Comparison of ENCODE assay signal across 2 cellular contexts in the genomic region with DNA sequence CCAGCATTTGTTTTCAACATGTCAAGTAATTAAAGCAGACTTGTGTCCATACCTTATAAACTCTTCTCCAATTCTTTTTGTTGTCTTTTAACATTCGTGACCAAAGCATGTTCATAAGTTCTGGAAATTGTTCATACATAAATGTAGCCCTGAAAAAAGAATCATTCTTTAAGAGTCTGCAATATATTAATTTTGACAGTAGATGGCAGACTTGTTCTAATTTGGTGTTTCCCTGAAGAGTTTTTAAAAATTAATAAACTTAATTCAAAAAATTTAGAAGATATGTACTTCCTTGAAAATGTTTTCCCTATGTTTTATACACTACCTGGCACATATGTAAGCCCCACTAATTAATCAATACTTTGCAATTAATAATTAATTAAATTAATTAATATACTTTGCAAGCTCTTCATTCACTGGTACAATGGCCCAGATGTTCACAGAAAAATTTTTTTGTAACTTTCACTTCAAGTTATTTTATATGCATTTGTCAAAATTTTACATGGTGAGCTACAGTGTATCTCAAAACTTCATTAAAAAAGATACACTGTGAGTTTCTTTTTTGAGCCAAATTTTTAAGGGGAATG.
TF ChIP-seq lines count a peak whose summit lies in the region.

No MANE protein-coding gene starts in this region.

TF ChIP-seq in SK-N-SH, 30 proteins besides CTCF, POLR2A, EP300 and RAD21 (continued from another document):
- TF ChIP-seq, protein P1, sequence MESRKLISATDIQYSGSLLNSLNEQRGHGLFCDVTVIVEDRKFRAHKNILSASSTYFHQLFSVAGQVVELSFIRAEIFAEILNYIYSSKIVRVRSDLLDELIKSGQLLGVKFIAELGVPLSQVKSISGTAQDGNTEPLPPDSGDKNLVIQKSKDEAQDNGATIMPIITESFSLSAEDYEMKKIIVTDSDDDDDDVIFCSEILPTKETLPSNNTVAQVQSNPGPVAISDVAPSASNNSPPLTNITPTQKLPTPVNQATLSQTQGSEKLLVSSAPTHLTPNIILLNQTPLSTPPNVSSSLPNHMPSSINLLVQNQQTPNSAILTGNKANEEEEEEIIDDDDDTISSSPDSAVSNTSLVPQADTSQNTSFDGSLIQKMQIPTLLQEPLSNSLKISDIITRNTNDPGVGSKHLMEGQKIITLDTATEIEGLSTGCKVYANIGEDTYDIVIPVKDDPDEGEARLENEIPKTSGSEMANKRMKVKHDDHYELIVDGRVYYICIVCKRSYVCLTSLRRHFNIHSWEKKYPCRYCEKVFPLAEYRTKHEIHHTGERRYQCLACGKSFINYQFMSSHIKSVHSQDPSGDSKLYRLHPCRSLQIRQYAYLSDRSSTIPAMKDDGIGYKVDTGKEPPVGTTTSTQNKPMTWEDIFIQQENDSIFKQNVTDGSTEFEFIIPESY (IDR thresholded peaks at IDR 0.05; ENCODE audit: borderline replicate concordance, low read depth): no peak
- TF ChIP-seq CHD2 (IDR thresholded peaks at IDR 0.05; ENCODE audit: low read length, partially characterized antibody): no peak
- TF ChIP-seq FOSL2 (IDR thresholded peaks at IDR 0.05; ENCODE audit: borderline replicate concordance, low read depth): no peak
- no peak for TF ChIP-seq RCOR1 (IDR thresholded peaks at IDR 0.05; ENCODE audit: low read length)
- TF ChIP-seq, protein P2, sequence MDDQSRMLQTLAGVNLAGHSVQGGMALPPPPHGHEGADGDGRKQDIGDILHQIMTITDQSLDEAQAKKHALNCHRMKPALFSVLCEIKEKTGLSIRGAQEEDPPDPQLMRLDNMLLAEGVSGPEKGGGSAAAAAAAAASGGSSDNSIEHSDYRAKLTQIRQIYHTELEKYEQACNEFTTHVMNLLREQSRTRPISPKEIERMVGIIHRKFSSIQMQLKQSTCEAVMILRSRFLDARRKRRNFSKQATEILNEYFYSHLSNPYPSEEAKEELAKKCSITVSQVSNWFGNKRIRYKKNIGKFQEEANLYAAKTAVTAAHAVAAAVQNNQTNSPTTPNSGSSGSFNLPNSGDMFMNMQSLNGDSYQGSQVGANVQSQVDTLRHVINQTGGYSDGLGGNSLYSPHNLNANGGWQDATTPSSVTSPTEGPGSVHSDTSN (IDR thresholded peaks at IDR 0.05): no peak
- no peak for TF ChIP-seq EZH2phosphoT487 (IDR thresholded peaks at IDR 0.05; ENCODE audit: borderline replicate concordance, low read depth)
- no peak for TF ChIP-seq RFX5 (IDR thresholded peaks at IDR 0.05; ENCODE audit: low read length)
- TF ChIP-seq ELF1 (IDR thresholded peaks at IDR 0.05): no peak
- TF ChIP-seq MEF2A (IDR thresholded peaks at IDR 0.05; ENCODE audit: borderline replicate concordance, low read depth): no peak
- TF ChIP-seq, protein P3, sequence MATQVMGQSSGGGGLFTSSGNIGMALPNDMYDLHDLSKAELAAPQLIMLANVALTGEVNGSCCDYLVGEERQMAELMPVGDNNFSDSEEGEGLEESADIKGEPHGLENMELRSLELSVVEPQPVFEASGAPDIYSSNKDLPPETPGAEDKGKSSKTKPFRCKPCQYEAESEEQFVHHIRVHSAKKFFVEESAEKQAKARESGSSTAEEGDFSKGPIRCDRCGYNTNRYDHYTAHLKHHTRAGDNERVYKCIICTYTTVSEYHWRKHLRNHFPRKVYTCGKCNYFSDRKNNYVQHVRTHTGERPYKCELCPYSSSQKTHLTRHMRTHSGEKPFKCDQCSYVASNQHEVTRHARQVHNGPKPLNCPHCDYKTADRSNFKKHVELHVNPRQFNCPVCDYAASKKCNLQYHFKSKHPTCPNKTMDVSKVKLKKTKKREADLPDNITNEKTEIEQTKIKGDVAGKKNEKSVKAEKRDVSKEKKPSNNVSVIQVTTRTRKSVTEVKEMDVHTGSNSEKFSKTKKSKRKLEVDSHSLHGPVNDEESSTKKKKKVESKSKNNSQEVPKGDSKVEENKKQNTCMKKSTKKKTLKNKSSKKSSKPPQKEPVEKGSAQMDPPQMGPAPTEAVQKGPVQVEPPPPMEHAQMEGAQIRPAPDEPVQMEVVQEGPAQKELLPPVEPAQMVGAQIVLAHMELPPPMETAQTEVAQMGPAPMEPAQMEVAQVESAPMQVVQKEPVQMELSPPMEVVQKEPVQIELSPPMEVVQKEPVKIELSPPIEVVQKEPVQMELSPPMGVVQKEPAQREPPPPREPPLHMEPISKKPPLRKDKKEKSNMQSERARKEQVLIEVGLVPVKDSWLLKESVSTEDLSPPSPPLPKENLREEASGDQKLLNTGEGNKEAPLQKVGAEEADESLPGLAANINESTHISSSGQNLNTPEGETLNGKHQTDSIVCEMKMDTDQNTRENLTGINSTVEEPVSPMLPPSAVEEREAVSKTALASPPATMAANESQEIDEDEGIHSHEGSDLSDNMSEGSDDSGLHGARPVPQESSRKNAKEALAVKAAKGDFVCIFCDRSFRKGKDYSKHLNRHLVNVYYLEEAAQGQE (IDR thresholded peaks at IDR 0.05; ENCODE audit: low read depth, low read length): no peak
- no peak for TF ChIP-seq RXRA (IDR thresholded peaks at IDR 0.05; ENCODE audit: borderline replicate concordance, low read depth)
- no peak for TF ChIP-seq SIN3A (IDR thresholded peaks at IDR 0.05; ENCODE audit: borderline replicate concordance, low read depth, low read length)
- no peak for TF ChIP-seq YY1 (IDR thresholded peaks at IDR 0.05; ENCODE audit: low read depth)
- no peak for TF ChIP-seq NFIC (IDR thresholded peaks at IDR 0.05; ENCODE audit: borderline replicate concordance)
- TF ChIP-seq GABPA (IDR thresholded peaks at IDR 0.05; ENCODE audit: low read depth): no peak
- no peak for TF ChIP-seq TAF1 (IDR thresholded peaks at IDR 0.05; ENCODE audit: borderline replicate concordance, low read depth, low read length)

TF ChIP-seq in SK-N-SH treated with all-trans-retinoic acid at 6 μM for 48 hours, 23 proteins besides CTCF, POLR2A, EP300 and RAD21 (continued from another document):
- TF ChIP-seq, protein P4, sequence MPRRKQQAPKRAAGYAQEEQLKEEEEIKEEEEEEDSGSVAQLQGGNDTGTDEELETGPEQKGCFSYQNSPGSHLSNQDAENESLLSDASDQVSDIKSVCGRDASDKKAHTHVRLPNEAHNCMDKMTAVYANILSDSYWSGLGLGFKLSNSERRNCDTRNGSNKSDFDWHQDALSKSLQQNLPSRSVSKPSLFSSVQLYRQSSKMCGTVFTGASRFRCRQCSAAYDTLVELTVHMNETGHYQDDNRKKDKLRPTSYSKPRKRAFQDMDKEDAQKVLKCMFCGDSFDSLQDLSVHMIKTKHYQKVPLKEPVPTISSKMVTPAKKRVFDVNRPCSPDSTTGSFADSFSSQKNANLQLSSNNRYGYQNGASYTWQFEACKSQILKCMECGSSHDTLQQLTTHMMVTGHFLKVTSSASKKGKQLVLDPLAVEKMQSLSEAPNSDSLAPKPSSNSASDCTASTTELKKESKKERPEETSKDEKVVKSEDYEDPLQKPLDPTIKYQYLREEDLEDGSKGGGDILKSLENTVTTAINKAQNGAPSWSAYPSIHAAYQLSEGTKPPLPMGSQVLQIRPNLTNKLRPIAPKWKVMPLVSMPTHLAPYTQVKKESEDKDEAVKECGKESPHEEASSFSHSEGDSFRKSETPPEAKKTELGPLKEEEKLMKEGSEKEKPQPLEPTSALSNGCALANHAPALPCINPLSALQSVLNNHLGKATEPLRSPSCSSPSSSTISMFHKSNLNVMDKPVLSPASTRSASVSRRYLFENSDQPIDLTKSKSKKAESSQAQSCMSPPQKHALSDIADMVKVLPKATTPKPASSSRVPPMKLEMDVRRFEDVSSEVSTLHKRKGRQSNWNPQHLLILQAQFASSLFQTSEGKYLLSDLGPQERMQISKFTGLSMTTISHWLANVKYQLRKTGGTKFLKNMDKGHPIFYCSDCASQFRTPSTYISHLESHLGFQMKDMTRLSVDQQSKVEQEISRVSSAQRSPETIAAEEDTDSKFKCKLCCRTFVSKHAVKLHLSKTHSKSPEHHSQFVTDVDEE (CRISPR knock-in tag; IDR thresholded peaks at IDR 0.05): no peak
- TF ChIP-seq, protein P5, sequence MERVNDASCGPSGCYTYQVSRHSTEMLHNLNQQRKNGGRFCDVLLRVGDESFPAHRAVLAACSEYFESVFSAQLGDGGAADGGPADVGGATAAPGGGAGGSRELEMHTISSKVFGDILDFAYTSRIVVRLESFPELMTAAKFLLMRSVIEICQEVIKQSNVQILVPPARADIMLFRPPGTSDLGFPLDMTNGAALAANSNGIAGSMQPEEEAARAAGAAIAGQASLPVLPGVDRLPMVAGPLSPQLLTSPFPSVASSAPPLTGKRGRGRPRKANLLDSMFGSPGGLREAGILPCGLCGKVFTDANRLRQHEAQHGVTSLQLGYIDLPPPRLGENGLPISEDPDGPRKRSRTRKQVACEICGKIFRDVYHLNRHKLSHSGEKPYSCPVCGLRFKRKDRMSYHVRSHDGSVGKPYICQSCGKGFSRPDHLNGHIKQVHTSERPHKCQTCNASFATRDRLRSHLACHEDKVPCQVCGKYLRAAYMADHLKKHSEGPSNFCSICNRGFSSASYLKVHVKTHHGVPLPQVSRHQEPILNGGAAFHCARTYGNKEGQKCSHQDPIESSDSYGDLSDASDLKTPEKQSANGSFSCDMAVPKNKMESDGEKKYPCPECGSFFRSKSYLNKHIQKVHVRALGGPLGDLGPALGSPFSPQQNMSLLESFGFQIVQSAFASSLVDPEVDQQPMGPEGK (CRISPR knock-in tag; IDR thresholded peaks at IDR 0.05; ENCODE audit: borderline replicate concordance): no peak
- TF ChIP-seq SNAI2 (CRISPR knock-in tag; IDR thresholded peaks at IDR 0.05): no peak
